In the genomic region with DNA sequence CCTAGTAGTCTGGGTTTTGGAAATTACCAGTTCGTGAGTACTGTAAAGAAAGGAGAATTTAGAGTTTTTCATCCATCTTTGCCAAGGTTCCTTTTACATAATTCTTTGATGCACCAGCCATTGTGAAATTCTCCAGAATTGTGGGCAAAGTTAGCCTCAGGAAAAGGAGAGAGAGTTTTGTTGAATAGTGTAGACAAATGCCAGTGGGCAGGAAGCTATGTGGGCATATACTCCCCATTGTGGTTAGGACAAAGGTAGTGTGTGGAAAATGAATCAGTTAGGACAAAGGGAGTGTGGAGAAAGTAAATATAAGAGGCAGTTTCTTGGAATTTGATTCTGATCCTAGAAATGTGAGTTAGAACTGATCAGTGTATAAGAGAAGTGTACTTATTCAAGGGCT, we compare ENCODE assay signal across 16 cellular contexts.
DNase-seq lines count a peak whose midpoint lies in the region; ATAC-seq and TF ChIP-seq lines count a peak whose summit lies in the region.
"Had no signal": no experiment of that assay in that cellular context is flagged by ENCODE, and none has a peak within 500 bp of the region (broad histone marks: within the 10 kb centered on the region; RNA-seq: fewer than 3 reads in every experiment).

No MANE protein-coding gene starts in this region.

- H3K9me3 Mint-ChIP-seq in Calu3 (ENCODE audit: low read depth, unreplicated experiment), result no peaks in the 10 kb centered on the region
- H3K9me3 Mint-ChIP-seq: activated CD4-positive, alpha-beta T cell treated with anti-CD3 and anti-CD28 coated beads, Interleukin-2, amount 10 ng/mL, durations not matched to agents 24 days and 14 days had no signal

- H3K4me3 ChIP-seq in adipocyte (ENCODE audit: low read length), result no peak overlapping the region
- no peak overlapping the region for H3K4me3 ChIP-seq in fibroblast of the aortic adventitia (ENCODE audit: low read depth, low read length)
- H3K4me3 ChIP-seq: Peyer's patch, thoracic aorta had no signal

- CTCF ChIA-PET in Calu3 (lab: Charles Lee), result interaction anchor here (0.5 kb wide), 1 partner anchor 79 kb away, joined by 3 read pairs; no protein-coding TSS in a partner anchor

- H3K9me3 ChIP-seq in adipocyte (ENCODE audit: control insufficient read depth, low read length), result no peaks in the 10 kb centered on the region
- H3K9me3 ChIP-seq: Peyer's patch, thoracic aorta had no signal

- H3K4me1 ChIP-seq in adipocyte (ENCODE audit: control insufficient read depth, insufficient read depth, low read length), result peaks cover 3% of the 10 kb centered on the region
- H3K4me1 ChIP-seq: Peyer's patch had no signal

- no peaks in the 10 kb centered on the region for H3K36me3 Mint-ChIP-seq in Calu3 (ENCODE audit: insufficient read depth, unreplicated experiment)

- DNase-seq in ACHN (peak; percentile 20), LHCN-M2 (ENCODE audit: low read depth) (peak; percentile 81), adipocyte (ENCODE audit: low read depth) (peak; percentile 42), fibroblast of the aortic adventitia (ENCODE audit: low read depth) (peak; percentile 31), Calu3 (no peak), DMS79 treated with DMSO at 0.1 percent for 48 hours (lab: John Stamatoyannopoulos, UW) (no peak)
- DNase-seq in activated CD8-positive, alpha-beta memory T cell treated with anti-CD3 and anti-CD28 coated beads, Interleukin-2, amount 50 U/mL, for 48 hours, result no peak
- DNase-seq: activated CD4-positive, alpha-beta T cell treated with anti-CD3 and anti-CD28 coated beads, Interleukin-2, amount 10 ng/mL, durations not matched to agents 24 days and 14 days; activated T-cell treated with anti-CD3 and anti-CD28 coated beads, Interleukin-2, amount 50 U/mL, for 48 hours; DMS 273 treated with DMSO at 0.1 percent for 48 hours; NCI-H1417; NCI-H524; Peyer's patch; T-helper 17 cell had no signal

- no peaks in the 10 kb centered on the region for H3K27me3 Mint-ChIP-seq in Calu3 (ENCODE audit: unreplicated experiment)
- H3K27me3 Mint-ChIP-seq: activated CD4-positive, alpha-beta T cell treated with anti-CD3 and anti-CD28 coated beads, Interleukin-2, amount 10 ng/mL, durations not matched to agents 24 days and 14 days; T-helper 17 cell had no signal

- TF ChIP-seq CTCF in fibroblast of the aortic adventitia (IDR thresholded peaks at IDR 0.05; ENCODE audit: insufficient read depth, low read length) (no peak), Calu3 (IDR thresholded peaks at IDR 0.05; ENCODE audit: unreplicated experiment) (no peak)

- no peak for ATAC-seq in HG03439 (IDR thresholded peaks at IDR 0.05; ENCODE audit: unreplicated experiment)
- ATAC-seq: T-helper 17 cell had no signal

- intact Hi-C loops in Calu3 (cut with micrococcal nuclease; ENCODE audit: unreplicated experiment), result no loop called here

- no peaks in the 10 kb centered on the region for H3K27me3 ChIP-seq in adipocyte (replicated peaks; ENCODE audit: control insufficient read depth, insufficient read depth, low read length)
- H3K27me3 ChIP-seq: Peyer's patch had no signal

- no peak overlapping the region for H3K27ac Mint-ChIP-seq in Calu3 (ENCODE audit: unreplicated experiment)
- H3K27ac Mint-ChIP-seq: activated CD4-positive, alpha-beta T cell treated with anti-CD3 and anti-CD28 coated beads, Interleukin-2, amount 10 ng/mL, durations not matched to agents 24 days and 14 days; T-helper 17 cell had no signal

- H3K4me3 Mint-ChIP-seq in Calu3 (ENCODE audit: low read depth, unreplicated experiment), result no peak overlapping the region
- H3K4me3 Mint-ChIP-seq: activated CD4-positive, alpha-beta T cell treated with anti-CD3 and anti-CD28 coated beads, Interleukin-2, amount 10 ng/mL, durations not matched to agents 24 days and 14 days; T-helper 17 cell had no signal

- BruUV-seq in Calu3 (replicated peaks; lab: Mats Ljungman, UMichigan), result no TSS peak

- no peak overlapping the region for H3K9ac ChIP-seq in adipocyte (ENCODE audit: low read length)

- in situ Hi-C loops in ACHN (cut with HindIII; ENCODE audit: low pct_ligation_motif_present, low pct_unique_long_range_greater_than_20kb, low sequenced_read_pairs), result no loop called here

- no peaks in the 10 kb centered on the region for H3K4me1 Mint-ChIP-seq in Calu3 (ENCODE audit: low read depth, unreplicated experiment)

- peaks cover 27% of the 10 kb centered on the region for H3K36me3 ChIP-seq in adipocyte (ENCODE audit: control insufficient read depth, insufficient read depth, low read length, severe bottlenecking)

Comparison
In these comparisons a context has a peak if more than half of its experiments do, and no peak if none do; other contexts are left out.
1. DNase-seq: peak in ACHN (single experiment), LHCN-M2 (single experiment), adipocyte (single experiment) and fibroblast of the aortic adventitia (single experiment); none in Calu3 (single experiment), activated CD8-positive, alpha-beta memory T cell treated with anti-CD3 and anti-CD28 coated beads, Interleukin-2, amount 50 U/mL, for 48 hours (single experiment) and DMS79 treated with DMSO at 0.1 percent for 48 hours (single experiment).